8 cellular contexts compared by ENCODE assay signal in genomic region chr14:24296341-24297157, GRCh38. TPM values are rescaled to one million over a fixed set of nuclear protein-coding genes. Genes with fewer than 3 reads are reported as not detected.
DNase-seq lines count a peak whose midpoint lies in the region; ATAC-seq and TF ChIP-seq lines count a peak whose summit lies in the region.

No MANE protein-coding gene starts in this region.

- peak overlapping the region; percentile 89; the same call in 1 of the 2 replicates for H3K4me2 ChIP-seq in PC-3 (ENCODE audit: low read length)
- H3K4me2 ChIP-seq in neuronal stem cell (ENCODE audit: insufficient read depth, low read length, poor library complexity, severe bottlenecking), result no peak overlapping the region

- no TSS peak for BruUV-seq in PC-3 (replicated peaks; lab: Mats Ljungman, UMichigan)

- peaks cover 63% of the 10 kb centered on the region for H3K36me3 Mint-ChIP-seq in CD8-positive, alpha-beta T cell

- H3F3A ChIP-seq in PC-3 (ENCODE audit: low read length, unreplicated experiment), result no peaks in the 10 kb centered on the region

- peak; percentile 71 for TF ChIP-seq CTCF in CD8-positive, alpha-beta T cell (IDR thresholded peaks at IDR 0.05)
- TF ChIP-seq CTCF in PC-3 (conservative IDR thresholded peaks at IDR 0.05; ENCODE audit: low read depth, low read length), result peak; percentile 80
- TF ChIP-seq CTCF in thoracic aorta (IDR thresholded peaks at IDR 0.05), result peak; percentile 45

- H2BK12ac ChIP-seq in neuronal stem cell (ENCODE audit: low read length), result no peak overlapping the region

- H2BK120ac ChIP-seq in neuronal stem cell (ENCODE audit: low read depth, low read length), result no peak overlapping the region

- no CpG with 5 or more reads among the region's 12 CpGs for WGBS in neuronal stem cell (ENCODE audit: extremely low coverage in 2 of 2, insufficient read length in 2 of 2, insufficient replicate concordance in 1 of 2), 2 donors

- peaks cover 46% of the 10 kb centered on the region for H3K4me1 Mint-ChIP-seq in CD8-positive, alpha-beta T cell (ENCODE audit: low read depth)

- no peak overlapping the region for H2AK5ac ChIP-seq in neuronal stem cell (ENCODE audit: low read depth, low read length)

- intact Hi-C loops in CD8-positive, alpha-beta T cell (cut with DNase I, micrococcal nuclease), result loop anchor here (1.0 to 5.0 kb wide), 6 partner anchors 25 to 282 kb away; partner anchors contain the start of genes MDP1 (in 1 of the 2) and RABGGTA (in 1 of the 2)
- intact Hi-C loops in PC-3 (cut with micrococcal nuclease), result loop anchor here (1.0 to 5.0 kb wide), 3 partner anchors 26 to 79 kb away; partner anchors contain the start of genes MDP1 and RABGGTA

- no peaks in the 10 kb centered on the region for H3K9me2 ChIP-seq in PC-3 (replicated peaks; ENCODE audit: low read length)

- POLR2A ChIA-PET in CD8-positive, alpha-beta T cell (lab: Charles Lee), result interaction anchor here (0.9 to 4.8 kb wide), 4 partner anchors 25 to 108 kb away, joined by 3 to 44 read pairs (median 12); partner anchors contain the start of genes RABGGTA and TINF2
- POLR2A ChIA-PET in PC-3 (lab: Charles Lee; ENCODE audit: unreplicated experiment), result interaction anchor here (0.6 to 1.0 kb wide), 2 partner anchors 54 to 66 kb away, joined by 3 to 5 read pairs; partner anchors contain the start of gene TINF2

- H3K9me3 ChIP-seq in CD8-positive, alpha-beta T cell (ENCODE audit: low read length), result no peaks in the 10 kb centered on the region
- H3K9me3 ChIP-seq in PC-3 (ENCODE audit: low read length) (no peaks in the 10 kb centered on the region), neuronal stem cell (replicated peaks in 1 of 2; ENCODE audit: control insufficient read depth in 2 of 2, insufficient read depth in 1 of 2, low read depth in 1 of 2, low read length in 2 of 2) (no peaks in the 10 kb centered on the region), thoracic aorta (no peaks in the 10 kb centered on the region)

- no peaks in the 10 kb centered on the region for H4K20me1 ChIP-seq in PC-3 (ENCODE audit: low read length)

- H3K36me3 ChIP-seq in CD8-positive, alpha-beta T cell (ENCODE audit: insufficient read depth, low read length), result peaks cover 16% of the 10 kb centered on the region
- H3K36me3 ChIP-seq in PC-3 (ENCODE audit: low read depth, low read length) (peaks cover 29% of the 10 kb centered on the region), neuronal stem cell (replicated peaks in 1 of 2; ENCODE audit: control insufficient read depth in 2 of 2, insufficient read depth in 2 of 2, low read length in 2 of 2) (peaks cover 15 to 44% of the 10 kb centered on the region in 2 donors), thoracic aorta (peaks cover 19% of the 10 kb centered on the region)

- H4K91ac ChIP-seq in neuronal stem cell (ENCODE audit: low read depth, low read length, poor library complexity), result no peak overlapping the region

- no peak overlapping the region for H3K4me3 Mint-ChIP-seq in CD8-positive, alpha-beta T cell

- H3K4me3 ChIP-seq in CD8-positive, alpha-beta T cell (ENCODE audit: low read depth, low read length), result no peak overlapping the region
- H3K4me3 ChIP-seq in PC-3 (ENCODE audit: low read length) (no peak overlapping the region), neuronal stem cell (ENCODE audit: low read length in 2 of 2) (peak overlapping the region in 1 of 2 donors; percentile 43), thoracic aorta (no peak overlapping the region)

- H3K27me3 ChIP-seq in CD8-positive, alpha-beta T cell (ENCODE audit: insufficient read depth, low read length), result no peaks in the 10 kb centered on the region
- H3K27me3 ChIP-seq in PC-3 (ENCODE audit: low read length) (no peaks in the 10 kb centered on the region), neuronal stem cell (ENCODE audit: control insufficient read depth in 3 of 3, insufficient read depth in 3 of 3, low read depth in 1 of 3, low read length in 3 of 3) (no peaks in the 10 kb centered on the region), thoracic aorta (replicated peaks; ENCODE audit: insufficient read depth) (no peaks in the 10 kb centered on the region)

- H3K23ac ChIP-seq in neuronal stem cell (ENCODE audit: low read depth, low read length, poor library complexity), result no peak overlapping the region

- H3K9ac ChIP-seq in PC-3 (ENCODE audit: low read length), result no peak overlapping the region
- H3K9ac ChIP-seq in neuronal stem cell (ENCODE audit: low read depth, low read length, poor library complexity), result no peak overlapping the region

- no peaks in the 10 kb centered on the region for H3K27me3 Mint-ChIP-seq in CD8-positive, alpha-beta T cell (ENCODE audit: low read depth)

- CTCF ChIA-PET in CD8-positive, alpha-beta T cell (lab: Charles Lee), result interaction anchor here (0.5 to 11.9 kb wide), 29 partner anchors 10 to 764 kb away, joined by 3 to 191 read pairs (median 4); partner anchors contain the start of genes CIDEB, LTB4R, LTB4R2 and MDP1
- CTCF ChIA-PET in PC-3 (lab: Charles Lee), result interaction anchor here (0.6 to 3.1 kb wide), 7 partner anchors 17 to 382 kb away, joined by 3 to 55 read pairs (median 3); partner anchors contain the start of genes CHMP4A, MDP1, RABGGTA and TINF2

- peak; percentile 74 for ATAC-seq in CD8-positive, alpha-beta T cell
- ATAC-seq in GM19395 (IDR thresholded peaks at IDR 0.05; ENCODE audit: unreplicated experiment) (peak; percentile 68), PC-3 (peak; percentile 48), thoracic aorta (ENCODE audit: insufficient number of reproducible peaks, low FRiP score, low read depth) (peak; percentile 30)

- peak; percentile 37 to 79 (median 68) for DNase-seq in CD8-positive, alpha-beta T cell
- DNase-seq in HS-5 (ENCODE audit: low read depth), result peak; percentile 70
- peak; percentile 86 for DNase-seq in PC-3
- DNase-seq in activated T-cell treated with anti-CD3 and anti-CD28 coated beads, Interleukin-2, amount 50 U/mL, for 48 hours, result peak; percentile 77 to 82
- DNase-seq in fibroblast of gingiva (ENCODE audit: low read depth), result peak; percentile 81
- DNase-seq in neuronal stem cell (ENCODE audit: low spot score), result peak; percentile 40
- DNase-seq in thoracic aorta (ENCODE audit: low spot score), result peak; percentile 40

- peak overlapping the region; percentile 1 for H3K27ac ChIP-seq in CD8-positive, alpha-beta T cell (ENCODE audit: low read depth, low read length)
- H3K27ac ChIP-seq in PC-3 (ENCODE audit: low read length) (no peak overlapping the region), neuronal stem cell (replicated peaks; ENCODE audit: low read length) (no peak overlapping the region), thoracic aorta (no peak overlapping the region)

- no peak overlapping the region for H3K14ac ChIP-seq in neuronal stem cell (ENCODE audit: low read length)

- peaks cover 35% of the 10 kb centered on the region for H3K79me2 ChIP-seq in PC-3 (ENCODE audit: low read length)

- H2BK15ac ChIP-seq in neuronal stem cell (ENCODE audit: low read length), result no peak overlapping the region

- no peak overlapping the region for H3K4ac ChIP-seq in neuronal stem cell (ENCODE audit: low read length)

- no peak overlapping the region for H2BK5ac ChIP-seq in neuronal stem cell (ENCODE audit: low read length)

- H2AFZ ChIP-seq in PC-3 (ENCODE audit: low read length), result no peak overlapping the region
- no peak overlapping the region for H2AFZ ChIP-seq in neuronal stem cell (ENCODE audit: low read length)

- H3K79me1 ChIP-seq in neuronal stem cell (ENCODE audit: low read depth, low read length), result peaks cover 7% of the 10 kb centered on the region

- H3K9me3 Mint-ChIP-seq in CD8-positive, alpha-beta T cell, result no peaks in the 10 kb centered on the region

- H3K4me1 ChIP-seq in CD8-positive, alpha-beta T cell (ENCODE audit: insufficient read depth, low read length), result peaks cover 28% of the 10 kb centered on the region
- H3K4me1 ChIP-seq in PC-3 (ENCODE audit: insufficient read depth, low read length) (peaks cover 34% of the 10 kb centered on the region), neuronal stem cell (ENCODE audit: control insufficient read depth in 2 of 2, insufficient read depth in 1 of 2, low read depth in 1 of 2, low read length in 2 of 2) (peaks cover 9 to 11% of the 10 kb centered on the region in 2 donors), thoracic aorta (ENCODE audit: control insufficient read depth in 1 of 2, low read depth in 2 of 2) (peaks cover 13 to 16% of the 10 kb centered on the region in 2 donors)

- peak overlapping the region; percentile 73 for H3K27ac Mint-ChIP-seq in CD8-positive, alpha-beta T cell

- H4K8ac ChIP-seq in neuronal stem cell (ENCODE audit: low read depth, low read length), result peak overlapping the region; percentile 5

- no peak overlapping the region for H3K18ac ChIP-seq in neuronal stem cell (ENCODE audit: low read length)

RNA-seq across cellular contexts. Expression of gene DHRS1, which starts 3.0 kb away (rescaled TPM):
- total RNA-seq in CD8-positive, alpha-beta T cell, result 10 to 100 TPM; 24.3 to 28.5 TPM
- 15.8 and 15.9 TPM in 2 replicates for total RNA-seq in PC-3 (2014; rRNA removed)
- polyA plus RNA-seq in neuronal stem cell (2013, experiment 1 of 2), result 9.9 TPM
- polyA plus RNA-seq in neuronal stem cell (2013, experiment 2 of 2), result 9.8 TPM
- total RNA-seq in thoracic aorta, result 10 to 100 TPM; 25.5 to 31.4 TPM

RNA-seq across cellular contexts. Expression of gene NOP9, which starts 3.1 kb away (rescaled TPM):
- 10 to 100 TPM; 35.6 to 35.8 TPM for total RNA-seq in CD8-positive, alpha-beta T cell
- total RNA-seq in PC-3 (2014; rRNA removed) (30.4 and 35.5 TPM in 2 replicates), thoracic aorta (10 to 100 TPM; 15.8 to 19.2 TPM)
- 10.9 TPM for polyA plus RNA-seq in neuronal stem cell (2013, experiment 1 of 2)
- polyA plus RNA-seq in neuronal stem cell (2013, experiment 2 of 2), result 10.9 TPM

RNA-seq across cellular contexts. Expression of gene CIDEB, which starts 11.2 kb away (rescaled TPM):
- total RNA-seq in CD8-positive, alpha-beta T cell, result 10 to 100 TPM; 11.8 to 13.4 TPM
- total RNA-seq in PC-3 (2014; rRNA removed) (not detected in 2 replicates), thoracic aorta (10 to 100 TPM; 10.9 to 17.3 TPM)
- polyA plus RNA-seq in neuronal stem cell (2013, experiment 1 of 2), result not detected
- polyA plus RNA-seq in neuronal stem cell (2013, experiment 2 of 2), result not detected

RNA-seq across cellular contexts. Expression of gene LTB4R2, which starts 13.4 kb away (rescaled TPM):
- total RNA-seq in CD8-positive, alpha-beta T cell, result 10 to 100 TPM; 18.9 to 21.5 TPM
- 9.3 and 19.3 TPM in 2 replicates for total RNA-seq in PC-3 (2014; rRNA removed)
- polyA plus RNA-seq in neuronal stem cell (2013, experiment 1 of 2), result 1.1 TPM
- polyA plus RNA-seq in neuronal stem cell (2013, experiment 2 of 2), result 1.2 TPM
- total RNA-seq in thoracic aorta, result 10 to 100 TPM; 15.2 to 21.8 TPM

RNA-seq across cellular contexts. Expression of gene LTB4R, which starts 14.8 kb away (rescaled TPM):
- total RNA-seq in CD8-positive, alpha-beta T cell, result 10 to 100 TPM; 15.4 to 16.7 TPM
- total RNA-seq in PC-3 (2014; rRNA removed), result 11.6 and 13.1 TPM in 2 replicates
- 2.1 TPM for polyA plus RNA-seq in neuronal stem cell (2013, experiment 1 of 2)
- polyA plus RNA-seq in neuronal stem cell (2013, experiment 2 of 2), result 1.9 TPM
- 10 to 100 TPM in 1 of 2 donors, 1 to 10 TPM in 1; 8.9 to 13.1 TPM for total RNA-seq in thoracic aorta

Comparison
In these comparisons a context has a peak if more than half of its experiments do, and no peak if none do; other contexts are left out.
1. RNA of gene CIDEB, which starts 11.2 kb away (total RNA-seq): 10.9 to 17.3 TPM in thoracic aorta and 11.8 to 13.4 TPM in CD8-positive, alpha-beta T cell; not detected in PC-3; every median in the first group is over 10 times any median in the second.
2. Peak in every context shown above with its lines, with median percentiles within 50 percentile points of each other: ATAC-seq, DNase-seq and CTCF ChIP-seq.